Comparison of ENCODE assay signal across 11 cellular contexts in the genomic region with DNA sequence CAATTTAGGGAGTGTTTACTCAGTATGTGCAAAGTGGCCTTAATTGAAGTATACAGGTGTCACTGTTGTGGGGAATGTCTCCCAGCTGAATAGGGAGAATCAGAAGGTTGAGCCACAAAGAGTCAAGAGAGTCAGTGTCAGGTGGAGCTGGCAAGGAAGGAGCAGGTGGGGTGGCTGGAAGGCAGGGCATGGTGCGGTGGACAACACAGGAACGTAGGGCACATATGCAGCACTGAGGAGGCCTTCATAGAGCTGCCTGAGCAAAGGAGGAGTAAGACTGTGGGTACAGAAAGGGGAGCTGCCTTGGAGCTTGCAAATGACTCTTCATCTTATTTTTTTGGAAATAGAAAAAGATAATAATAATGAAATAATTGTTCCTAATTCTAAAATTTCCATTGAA. TPM values are rescaled to one million over a fixed set of nuclear protein-coding genes. Genes with fewer than 3 reads are reported as not detected.
DNase-seq lines count a peak whose midpoint lies in the region; ATAC-seq and TF ChIP-seq lines count a peak whose summit lies in the region.
"Had no signal": no experiment of that assay in that cellular context is flagged by ENCODE, and none has a peak within 500 bp of the region (broad histone marks: within the 10 kb centered on the region; RNA-seq: fewer than 3 reads in every experiment).

No MANE protein-coding gene starts in this region.

- H3K36me3 ChIP-seq in left ventricle myocardium inferior, result no peaks in the 10 kb centered on the region
- no peaks in the 10 kb centered on the region for H3K36me3 ChIP-seq in upper lobe of left lung
- H3K36me3 ChIP-seq: colonic mucosa had no signal

- H3K9me3 ChIP-seq in left ventricle myocardium inferior (replicated peaks), result no peaks in the 10 kb centered on the region
- H3K9me3 ChIP-seq in right cardiac atrium (ENCODE audit: control insufficient read depth, low read length), result no peaks in the 10 kb centered on the region
- no peaks in the 10 kb centered on the region for H3K9me3 ChIP-seq in upper lobe of left lung
- H3K9me3 ChIP-seq: BLaER1 treated with 17β-estradiol and CSF1 and Interleukin-3, amounts not matched to agents 10 nM and 100 nM; colonic mucosa; SK-N-SH had no signal

- no peak overlapping the region for H3K4me3 ChIP-seq in left ventricle myocardium inferior
- no peak overlapping the region for H3K4me3 ChIP-seq in right cardiac atrium (ENCODE audit: low read length)
- no peak overlapping the region for H3K4me3 ChIP-seq in upper lobe of left lung
- H3K4me3 ChIP-seq: BLaER1 treated with 17β-estradiol and CSF1 and Interleukin-3, amounts not matched to agents 10 nM and 100 nM; colonic mucosa had no signal

- TF ChIP-seq EP300 in upper lobe of left lung (IDR thresholded peaks at IDR 0.05), result no peak

- no peaks in the 10 kb centered on the region for H3K27me3 ChIP-seq in left ventricle myocardium inferior (ENCODE audit: low read depth)
- H3K27me3 ChIP-seq in right cardiac atrium (ENCODE audit: control insufficient read depth, insufficient read depth), result no peaks in the 10 kb centered on the region
- H3K27me3 ChIP-seq in upper lobe of left lung, result no peaks in the 10 kb centered on the region
- H3K27me3 ChIP-seq: BLaER1 treated with 17β-estradiol and CSF1 and Interleukin-3, amounts not matched to agents 10 nM and 100 nM; colonic mucosa had no signal

- H3K27me3 Mint-ChIP-seq in activated T-helper 1 cell treated with anti-CD3 and anti-CD28 coated beads, Interleukin-12 subunit alpha, Interleukin-12 subunit beta, Interleukin-2, Interleukin-4 antibody, amounts not matched to agents 30 ng/mL and 10 ng/mL and 1 ng/mL, durations not matched to agents 14 hours and 24 hours and 36 hours (ENCODE audit: insufficient read depth), result no peaks in the 10 kb centered on the region

- peaks cover 93% of the 10 kb centered on the region for H3K4me1 Mint-ChIP-seq in activated T-helper 1 cell treated with anti-CD3 and anti-CD28 coated beads, Interleukin-12 subunit alpha, Interleukin-12 subunit beta, Interleukin-2, Interleukin-4 antibody, amounts not matched to agents 30 ng/mL and 10 ng/mL and 1 ng/mL, durations not matched to agents 14 hours and 24 hours and 36 hours (ENCODE audit: low read depth)

- H3K36me3 Mint-ChIP-seq in activated T-helper 1 cell treated with anti-CD3 and anti-CD28 coated beads, Interleukin-12 subunit alpha, Interleukin-12 subunit beta, Interleukin-2, Interleukin-4 antibody, amounts not matched to agents 30 ng/mL and 10 ng/mL and 1 ng/mL, durations not matched to agents 14 hours and 24 hours and 36 hours (ENCODE audit: low read depth), result peaks cover 53% of the 10 kb centered on the region

- DNase-seq in left ventricle myocardium inferior (no peak), right cardiac atrium (no peak), middle frontal gyrus (ENCODE audit: extremely low spot score, low spot score) (peak; percentile 1), upper lobe of left lung (no peak), globus pallidus (ENCODE audit: low spot score) (no peak), kidney glomerular epithelial cell (lab: John Stamatoyannopoulos, UW) (no peak), kidney tubule cell (ENCODE audit: low spot score) (no peak)
- no peak for DNase-seq in activated T-helper 1 cell treated with anti-CD3 and anti-CD28 coated beads, Interleukin-12 subunit alpha, Interleukin-12 subunit beta, Interleukin-2, Interleukin-4 antibody, amounts not matched to agents 30 ng/mL and 10 ng/mL and 1 ng/mL, durations not matched to agents 14 hours and 24 hours and 36 hours (ENCODE audit: low spot score)
- DNase-seq: SK-N-SH had no signal

- H3K4me3 Mint-ChIP-seq in activated T-helper 1 cell treated with anti-CD3 and anti-CD28 coated beads, Interleukin-12 subunit alpha, Interleukin-12 subunit beta, Interleukin-2, Interleukin-4 antibody, amounts not matched to agents 30 ng/mL and 10 ng/mL and 1 ng/mL, durations not matched to agents 14 hours and 24 hours and 36 hours, result peak overlapping the region; percentile 29

- TF ChIP-seq CTCF in left ventricle myocardium inferior (IDR thresholded peaks at IDR 0.05; ENCODE audit: borderline replicate concordance), result no peak
- no peak for TF ChIP-seq CTCF in upper lobe of left lung (IDR thresholded peaks at IDR 0.05)

- peak overlapping the region; percentile 81 for H3K27ac Mint-ChIP-seq in activated T-helper 1 cell treated with anti-CD3 and anti-CD28 coated beads, Interleukin-12 subunit alpha, Interleukin-12 subunit beta, Interleukin-2, Interleukin-4 antibody, amounts not matched to agents 30 ng/mL and 10 ng/mL and 1 ng/mL, durations not matched to agents 14 hours and 24 hours and 36 hours

- H3K27ac ChIP-seq in left ventricle myocardium inferior (replicated peaks), result peak overlapping the region; percentile 80
- H3K27ac ChIP-seq in right cardiac atrium (ENCODE audit: low read length), result no peak overlapping the region
- H3K27ac ChIP-seq in upper lobe of left lung, result peak overlapping the region; percentile 81 to 89 (median 84)

- 98% methylated on average over 2 of the region's 2 CpGs for WGBS in right cardiac atrium
- WGBS in upper lobe of left lung, 2 donors, result 88 to 94% methylated on average over 2 of the region's 2 CpGs

- H3K4me1 ChIP-seq in left ventricle myocardium inferior (peaks cover 87% of the 10 kb centered on the region), right cardiac atrium (ENCODE audit: control insufficient read depth, insufficient read depth, low read length) (peaks cover 15% of the 10 kb centered on the region), upper lobe of left lung (peaks cover 70 to 88% (median 81%) of the 10 kb centered on the region in 4 donors)

- intact Hi-C loops in left ventricle myocardium inferior (cut with micrococcal nuclease), result no loop called here
- intact Hi-C loops in right cardiac atrium (cut with DNase I), result no loop called here
- intact Hi-C loops in activated T-helper 1 cell treated with anti-CD3 and anti-CD28 coated beads, Interleukin-12 subunit alpha, Interleukin-12 subunit beta, Interleukin-2, Interleukin-4 antibody, amounts not matched to agents 30 ng/mL and 10 ng/mL and 1 ng/mL, durations not matched to agents 14 hours and 24 hours and 36 hours (cut with micrococcal nuclease), result loop anchor here (10.0 kb wide), 2 partner anchors 227 to 813 kb away; partner anchors contain the start of genes ARF4 and CCDC66

- no peak for TF ChIP-seq POLR2A in upper lobe of left lung (IDR thresholded peaks at IDR 0.05)

- ATAC-seq in right cardiac atrium (no peak), upper lobe of left lung (ENCODE audit: low FRiP score in 2 of 2) (no peak)

- no peaks in the 10 kb centered on the region for H3K9me3 Mint-ChIP-seq in activated T-helper 1 cell treated with anti-CD3 and anti-CD28 coated beads, Interleukin-12 subunit alpha, Interleukin-12 subunit beta, Interleukin-2, Interleukin-4 antibody, amounts not matched to agents 30 ng/mL and 10 ng/mL and 1 ng/mL, durations not matched to agents 14 hours and 24 hours and 36 hours

RNA-seq across cellular contexts. Expression of gene ARHGEF3, which starts 20.0 kb away (rescaled TPM):
- total RNA-seq in left ventricle myocardium inferior, result 16.5 TPM
- 10 to 100 TPM; 10.0 to 11.4 (median 11.2) TPM for total RNA-seq in right cardiac atrium
- polyA plus RNA-seq in right cardiac atrium, result 5.9 TPM
- 59.2 and 64.1 TPM in 2 replicates for total RNA-seq in activated T-helper 1 cell treated with anti-CD3 and anti-CD28 coated beads, Interleukin-12 subunit alpha, Interleukin-12 subunit beta, Interleukin-2, Interleukin-4 antibody, amounts not matched to agents 30 ng/mL and 10 ng/mL and 1 ng/mL, durations not matched to agents 14 hours and 24 hours and 36 hours
- total RNA-seq in upper lobe of left lung, result 10 to 100 TPM; 26.6 to 38.9 (median 30.0) TPM
